8 cellular contexts compared by ENCODE assay signal in genomic region chr15:68154923-68155559, GRCh38. TPM values are rescaled to one million over a fixed set of nuclear protein-coding genes. Genes with fewer than 3 reads are reported as not detected.
DNase-seq lines count a peak whose midpoint lies in the region; ATAC-seq and TF ChIP-seq lines count a peak whose summit lies in the region.

No MANE protein-coding gene starts in this region.

- H3K4me1 ChIP-seq in A673 (ENCODE audit: insufficient read depth, low read length, poor library complexity, severe bottlenecking) (no peaks in the 10 kb centered on the region), heart left ventricle (peaks cover 0 to 11% (median 4%) of the 10 kb centered on the region in 12 donors)

- 29 to 44% (median 33%) methylated on average over 4 of the region's 4 CpGs for WGBS in heart left ventricle, 4 donors

- no peak overlapping the region for H3K4me3 Mint-ChIP-seq in activated T-helper 17 cell treated with anti-CD3 and anti-CD28 coated beads, Interleukin-2, amount 50 U/mL, for 72 hours

- ATAC-seq in heart left ventricle (peak in 3 of 4 donors; percentile 34 to 63 (median 58)), GM21390 (IDR thresholded peaks at IDR 0.05; ENCODE audit: unreplicated experiment) (no peak)
- ATAC-seq in activated T-helper 17 cell treated with anti-CD3 and anti-CD28 coated beads, Interleukin-2, amount 50 U/mL, for 72 hours (replicated peaks): no peak

- CTCF ChIA-PET in A673 (lab: Charles Lee): interaction anchor here (0.6 to 1.1 kb wide), 3 partner anchors 249 to 294 kb away, joined by 3 to 19 read pairs (median 4); no protein-coding TSS in a partner anchor

- no peak overlapping the region for H3K27ac Mint-ChIP-seq in activated T-helper 17 cell treated with anti-CD3 and anti-CD28 coated beads, Interleukin-2, amount 50 U/mL, for 72 hours

- H3K27me3 ChIP-seq in A673 (replicated peaks; ENCODE audit: insufficient read depth, low read depth, low read length, poor library complexity) (no peaks in the 10 kb centered on the region), heart left ventricle (no peaks in the 10 kb centered on the region)

- intact Hi-C loops in A673 (cut with micrococcal nuclease; ENCODE audit: unreplicated experiment): loop anchor here (1.0 to 5.0 kb wide), 2 partner anchors 103 to 292 kb away; partner anchors contain the start of gene PIAS1
- intact Hi-C loops in heart left ventricle (cut with DNase I): loop anchor here (1.0 to 10.0 kb wide), 10 partner anchors 90 to 293 kb away; partner anchors contain the start of gene PIAS1 (in 6 of the 10)

- no peak overlapping the region for H3K27ac ChIP-seq in A673 (ENCODE audit: low read depth, low read length, poor library complexity, severe bottlenecking)
- H3K27ac ChIP-seq in heart left ventricle: no peak overlapping the region

- H3K9me3 Mint-ChIP-seq in activated T-helper 17 cell treated with anti-CD3 and anti-CD28 coated beads, Interleukin-2, amount 50 U/mL, for 72 hours: no peaks in the 10 kb centered on the region

- in situ Hi-C loops in G401 (cut with HindIII; ENCODE audit: low sequenced_read_pairs): no loop called here

- no TSS peak for BruUV-seq in A673 (replicated peaks; lab: Mats Ljungman, UMichigan)

- peaks cover 5% of the 10 kb centered on the region for H3K4me1 Mint-ChIP-seq in activated T-helper 17 cell treated with anti-CD3 and anti-CD28 coated beads, Interleukin-2, amount 50 U/mL, for 72 hours

- TF ChIP-seq CTCF in A673 (conservative IDR thresholded peaks at IDR 0.05; ENCODE audit: low read depth, low read length) (peak; percentile 81), heart left ventricle (IDR thresholded peaks at IDR 0.05) (peak; percentile 56 to 90 (median 80))

- POLR2A ChIA-PET in A673 (lab: Charles Lee; ENCODE audit: low non-redundant PET): no interaction called here

- no peaks in the 10 kb centered on the region for H3K27me3 Mint-ChIP-seq in activated T-helper 17 cell treated with anti-CD3 and anti-CD28 coated beads, Interleukin-2, amount 50 U/mL, for 72 hours

- H3K9me3 ChIP-seq in A673 (ENCODE audit: low read depth, low read length, poor library complexity, severe bottlenecking) (no peaks in the 10 kb centered on the region), heart left ventricle (no peaks in the 10 kb centered on the region)

- peak; percentile 79 for DNase-seq in A673 (ENCODE audit: low spot score)
- peak; percentile 79 for DNase-seq in G401 (ENCODE audit: low spot score)
- peak; percentile 2 for DNase-seq in NCI-H2107 (lab: John Stamatoyannopoulos, UW)
- DNase-seq in activated naive CD4-positive, alpha-beta T cell treated with anti-CD3 and anti-CD28 coated beads, Interleukin-2, amount 50 U/mL, for 16 hours: peak; percentile 32
- DNase-seq in heart left ventricle: peak in 3 of 5 donors; percentile 32 to 41 (median 38)
- peak; percentile 56 for DNase-seq in retina

- H3K4me3 ChIP-seq in A673 (ENCODE audit: low read depth, low read length, poor library complexity, severe bottlenecking): no peak overlapping the region
- no peak overlapping the region for H3K4me3 ChIP-seq in heart left ventricle

- no peak for TF ChIP-seq POLR2A in heart left ventricle (IDR thresholded peaks at IDR 0.05)

- H3K36me3 Mint-ChIP-seq in activated T-helper 17 cell treated with anti-CD3 and anti-CD28 coated beads, Interleukin-2, amount 50 U/mL, for 72 hours (ENCODE audit: low read depth): peaks cover 13% of the 10 kb centered on the region

- H3K36me3 ChIP-seq in A673 (ENCODE audit: insufficient read depth, low read length, poor library complexity, severe bottlenecking) (peaks cover 5% of the 10 kb centered on the region), heart left ventricle (peaks cover 0 to 74% (median 38%) of the 10 kb centered on the region in 9 donors)

RNA-seq across cellular contexts. Expression of gene CALML4, which starts 50.1 kb away (rescaled TPM):
- 9.1 and 13.8 TPM in 2 replicates for total RNA-seq in A673 (2021)
- total RNA-seq in G401 (2014; rRNA removed; shearing (Covaris generic)): 1.1 and 2.4 TPM in 2 replicates
- 1 to 10 TPM in 5 of 9 donors, under 1 TPM in 4; 0.21 to 6.6 (median 1.5) TPM for total RNA-seq in heart left ventricle
- 1 to 10 TPM; 1.2 to 1.6 TPM for polyA plus RNA-seq in heart left ventricle
- total RNA-seq in activated T-helper 17 cell treated with anti-CD3 and anti-CD28 coated beads, Interleukin-2, amount 50 U/mL, for 72 hours: 10 to 100 TPM in 1 of 2 donors, 1 to 10 TPM in 1; 8.0 to 12.5 TPM

Comparison
In these comparisons a context has a peak if more than half of its experiments do, and no peak if none do; other contexts are left out.
1. DNase-seq: peak in every context shown above with its lines; median percentile 79 in A673; 79 in G401; 56 in retina; 38 in heart left ventricle; 32 in activated naive CD4-positive, alpha-beta T cell treated with anti-CD3 and anti-CD28 coated beads, Interleukin-2, amount 50 U/mL, for 16 hours; 2 in NCI-H2107.
2. ATAC-seq: peak in heart left ventricle (3 of 4); none in activated T-helper 17 cell treated with anti-CD3 and anti-CD28 coated beads, Interleukin-2, amount 50 U/mL, for 72 hours (single experiment) and GM21390 (single experiment).